1 cellular context compared by ENCODE assay signal in genomic region chr22:49724893-49725489, GRCh38.
TF ChIP-seq lines count a peak whose summit lies in the region.

No MANE protein-coding gene starts in this region.

TF ChIP-seq in SK-N-SH treated with all-trans-retinoic acid at 6 μM for 48 hours, 23 proteins besides CTCF, POLR2A, EP300 and RAD21 (continued from another document):
- no peak for TF ChIP-seq PATZ1 (CRISPR knock-in tag; IDR thresholded peaks at IDR 0.05; ENCODE audit: borderline replicate concordance)
